24 cellular contexts compared by ENCODE assay signal in the genomic region with DNA sequence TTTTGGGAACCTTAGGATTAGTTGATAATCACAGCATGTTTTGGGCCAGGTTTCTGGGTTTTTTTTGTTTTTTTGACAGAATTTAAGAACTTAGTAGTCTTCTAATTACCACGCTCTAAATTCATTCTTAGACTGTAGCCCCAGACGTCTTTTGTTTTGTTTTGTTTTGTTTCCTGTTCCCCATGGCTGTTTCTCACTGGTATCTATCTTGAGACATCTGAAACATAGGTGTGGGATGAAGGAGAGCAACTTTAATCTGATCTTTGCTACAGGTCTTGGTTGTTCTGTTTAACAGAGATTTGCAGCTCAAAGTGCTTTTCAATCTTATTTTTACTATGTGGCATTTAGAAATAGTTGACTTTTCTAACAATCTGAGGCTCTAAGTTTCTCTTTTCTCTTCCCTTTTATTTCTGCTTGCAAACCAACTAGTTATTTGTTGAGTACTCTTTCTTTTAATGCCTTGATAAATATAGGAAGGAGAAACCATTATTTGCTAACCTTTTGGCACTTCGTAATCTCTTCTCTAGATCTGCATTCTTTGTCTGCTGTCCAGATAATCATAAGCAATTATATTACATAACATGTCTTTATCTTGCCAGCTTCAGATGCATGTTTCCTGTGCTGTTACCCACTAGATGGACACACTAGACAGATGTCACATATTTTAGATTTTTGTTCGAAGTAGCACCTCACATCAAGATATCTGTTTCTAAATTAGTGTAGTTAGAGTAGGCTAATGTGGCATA. TPM values are rescaled to one million over a fixed set of nuclear protein-coding genes. Genes with fewer than 3 reads are reported as not detected.
DNase-seq lines count a peak whose midpoint lies in the region; ATAC-seq and TF ChIP-seq lines count a peak whose summit lies in the region.
"Had no signal": no experiment of that assay in that cellular context is flagged by ENCODE, and none has a peak within 500 bp of the region (broad histone marks: within the 10 kb centered on the region; RNA-seq: fewer than 3 reads in every experiment).

No MANE protein-coding gene starts in this region.

- no peaks in the 10 kb centered on the region for H3K27me3 Mint-ChIP-seq in osteocyte (ENCODE audit: unreplicated experiment)
- H3K27me3 Mint-ChIP-seq in CD8-positive, alpha-beta T cell (ENCODE audit: low read depth), result peaks cover 25% of the 10 kb centered on the region
- H3K27me3 Mint-ChIP-seq: dendritic cell treated with granulocyte-macrophage colony-stimulating factor and Interleukin-4, amounts not matched to agents 40 ng/mL and 50 ng/mL, for 4 days had no signal

- no peak overlapping the region for H3K27ac Mint-ChIP-seq in osteocyte (ENCODE audit: unreplicated experiment)
- no peak overlapping the region for H3K27ac Mint-ChIP-seq in CD8-positive, alpha-beta T cell
- H3K27ac Mint-ChIP-seq: dendritic cell treated with granulocyte-macrophage colony-stimulating factor and Interleukin-4, amounts not matched to agents 40 ng/mL and 50 ng/mL, for 4 days; naive B cell; stimulated activated naive CD8-positive, alpha-beta T cell treated with anti-CD3 and anti-CD28 coated beads, Interleukin-15, Interleukin-2, amounts not matched to agents 100 ng/mL and 50 ng/mL, for 24 hours had no signal

- CTCF ChIA-PET in CD8-positive, alpha-beta T cell (lab: Charles Lee), result no interaction called here

- POLR2A ChIA-PET in CD8-positive, alpha-beta T cell (lab: Charles Lee), result no interaction called here

- peaks cover 3% of the 10 kb centered on the region for H3K4me1 ChIP-seq in adipocyte (ENCODE audit: control insufficient read depth, insufficient read depth, low read length)
- H3K4me1 ChIP-seq in parathyroid adenoma, result peaks cover 10% of the 10 kb centered on the region
- no peaks in the 10 kb centered on the region for H3K4me1 ChIP-seq in CD8-positive, alpha-beta T cell (ENCODE audit: insufficient read depth, low read length)
- H3K4me1 ChIP-seq: Peyer's patch, psoas muscle had no signal

- no peak overlapping the region for H3K4me3 Mint-ChIP-seq in osteocyte (ENCODE audit: unreplicated experiment)
- no peak overlapping the region for H3K4me3 Mint-ChIP-seq in CD8-positive, alpha-beta T cell
- H3K4me3 Mint-ChIP-seq: dendritic cell treated with granulocyte-macrophage colony-stimulating factor and Interleukin-4, amounts not matched to agents 40 ng/mL and 50 ng/mL, for 4 days; naive B cell; stimulated activated naive CD8-positive, alpha-beta T cell treated with anti-CD3 and anti-CD28 coated beads, Interleukin-15, Interleukin-2, amounts not matched to agents 100 ng/mL and 50 ng/mL, for 24 hours had no signal

- H3K4me1 Mint-ChIP-seq in osteocyte (ENCODE audit: unreplicated experiment), result peaks cover 45% of the 10 kb centered on the region
- peaks cover 3% of the 10 kb centered on the region for H3K4me1 Mint-ChIP-seq in CD8-positive, alpha-beta T cell (ENCODE audit: low read depth)
- H3K4me1 Mint-ChIP-seq: naive B cell had no signal

- H3K9ac ChIP-seq in adipocyte (ENCODE audit: low read length) (no peak overlapping the region), parathyroid adenoma (no peak overlapping the region)

- no peaks in the 10 kb centered on the region for H3K79me2 ChIP-seq in parathyroid adenoma

- H3K9me3 Mint-ChIP-seq in osteocyte (ENCODE audit: unreplicated experiment), result no peaks in the 10 kb centered on the region
- no peaks in the 10 kb centered on the region for H3K9me3 Mint-ChIP-seq in CD8-positive, alpha-beta T cell
- H3K9me3 Mint-ChIP-seq: dendritic cell treated with granulocyte-macrophage colony-stimulating factor and Interleukin-4, amounts not matched to agents 40 ng/mL and 50 ng/mL, for 4 days; stimulated activated naive CD8-positive, alpha-beta T cell treated with anti-CD3 and anti-CD28 coated beads, Interleukin-15, Interleukin-2, amounts not matched to agents 100 ng/mL and 50 ng/mL, for 24 hours had no signal

- no peak overlapping the region for H2AFZ ChIP-seq in parathyroid adenoma

- no peak overlapping the region for H3K27ac ChIP-seq in parathyroid adenoma
- H3K27ac ChIP-seq in CD8-positive, alpha-beta T cell (ENCODE audit: low read depth, low read length), result no peak overlapping the region
- H3K27ac ChIP-seq: C4-2B, lower lobe of right lung, Peyer's patch, psoas muscle had no signal

- intact Hi-C loops in CD8-positive, alpha-beta T cell (cut with DNase I, micrococcal nuclease), result no loop called here

- peaks cover 18% of the 10 kb centered on the region for H3K36me3 Mint-ChIP-seq in osteocyte (ENCODE audit: unreplicated experiment)
- no peaks in the 10 kb centered on the region for H3K36me3 Mint-ChIP-seq in CD8-positive, alpha-beta T cell
- H3K36me3 Mint-ChIP-seq: naive B cell had no signal

- no peak overlapping the region for H3K4me3 ChIP-seq in adipocyte (ENCODE audit: low read length)
- H3K4me3 ChIP-seq in parathyroid adenoma (ENCODE audit: low read depth, low read length), result no peak overlapping the region
- no peak overlapping the region for H3K4me3 ChIP-seq in CD8-positive, alpha-beta T cell (ENCODE audit: low read depth, low read length)
- H3K4me3 ChIP-seq: lower lobe of right lung, Peyer's patch, psoas muscle had no signal

- peak; percentile 4 for DNase-seq in NCI-H2029 (lab: John Stamatoyannopoulos, UW)
- no peak for DNase-seq in NCI-H2029 treated with DMSO at 0.1 percent for 48 hours (lab: John Stamatoyannopoulos, UW)
- peak; percentile 8 for DNase-seq in NCI-H460 (ENCODE audit: extremely low read depth, low read depth)
- peak; percentile 12 for DNase-seq in adipocyte (ENCODE audit: low read depth)
- DNase-seq in osteocyte (ENCODE audit: extremely low spot score, unreplicated experiment), result no peak
- DNase-seq in CD8-positive, alpha-beta T cell, result no peak
- DNase-seq: 8988T; activated gamma-delta T cell; aorta; DND-41; KG1; lower lobe of right lung; naive B cell; NCI-H1436 treated with DMSO at 0.1 percent for 48 hours; NCI-H446; Peyer's patch; psoas muscle; stimulated activated CD4-positive, alpha-beta T cell treated with anti-CD3 and anti-CD28 coated beads, Interleukin-15, amount 100 ng/mL, for 24 hours had no signal

- TF ChIP-seq CTCF in parathyroid adenoma (IDR thresholded peaks at IDR 0.05) (no peak), osteocyte (IDR thresholded peaks at IDR 0.05) (no peak)
- no peak for TF ChIP-seq CTCF in CD8-positive, alpha-beta T cell (IDR thresholded peaks at IDR 0.05)

- H3K4me2 ChIP-seq in parathyroid adenoma (ENCODE audit: low read length), result peak overlapping the region; percentile 33

- ATAC-seq in HG03565 (IDR thresholded peaks at IDR 0.05; ENCODE audit: unreplicated experiment), result no peak
- ATAC-seq in CD8-positive, alpha-beta T cell, result no peak
- ATAC-seq: esophagus mucosa, lower lobe of right lung, psoas muscle had no signal

- H3K27me3 ChIP-seq in adipocyte (replicated peaks; ENCODE audit: control insufficient read depth, insufficient read depth, low read length) (no peaks in the 10 kb centered on the region), parathyroid adenoma (ENCODE audit: control insufficient read depth, insufficient read depth, low read length) (no peaks in the 10 kb centered on the region)
- H3K27me3 ChIP-seq in CD8-positive, alpha-beta T cell (ENCODE audit: insufficient read depth, low read length), result no peaks in the 10 kb centered on the region
- H3K27me3 ChIP-seq: Peyer's patch had no signal

- H3K36me3 ChIP-seq in adipocyte (ENCODE audit: control insufficient read depth, insufficient read depth, low read length, severe bottlenecking), result no peaks in the 10 kb centered on the region
- H3K36me3 ChIP-seq in parathyroid adenoma (ENCODE audit: control insufficient read depth, insufficient read depth, low read length), result no peaks in the 10 kb centered on the region
- no peaks in the 10 kb centered on the region for H3K36me3 ChIP-seq in CD8-positive, alpha-beta T cell (ENCODE audit: insufficient read depth, low read length)
- H3K36me3 ChIP-seq: lower lobe of right lung, Peyer's patch had no signal

- no peaks in the 10 kb centered on the region for H3K9me3 ChIP-seq in adipocyte (ENCODE audit: control insufficient read depth, low read length)
- H3K9me3 ChIP-seq in parathyroid adenoma (ENCODE audit: control insufficient read depth, low read length), result no peaks in the 10 kb centered on the region
- H3K9me3 ChIP-seq in CD8-positive, alpha-beta T cell (ENCODE audit: low read length), result no peaks in the 10 kb centered on the region
- H3K9me3 ChIP-seq: lower lobe of right lung, Peyer's patch, psoas muscle had no signal

RNA-seq across cellular contexts. Expression of gene FBXL2, which starts 40.9 kb away (rescaled TPM):
- total RNA-seq in NCI-H460 (2014; rRNA removed; shearing (Covaris generic)), result 4.6 and 7.3 TPM in 2 replicates
- 31.9 and 46.8 TPM in 2 replicates for polyA plus RNA-seq in NCI-H460 (2014; cell fraction: nucleus; rRNA removed)
- total RNA-seq in osteocyte, result 16.0 and 20.4 TPM in 2 replicates
- not detected for total RNA-seq in CD8-positive, alpha-beta T cell

Comparison
In these comparisons a context has a peak if more than half of its experiments do, and no peak if none do; other contexts are left out.
1. DNase-seq: peak in NCI-H2029 (single experiment), NCI-H460 (single experiment) and adipocyte (single experiment); none in NCI-H2029 treated with DMSO at 0.1 percent for 48 hours (single experiment), osteocyte (single experiment) and CD8-positive, alpha-beta T cell (0 of 7).